ENCODE assay signal across 8 cellular contexts in the genomic region with DNA sequence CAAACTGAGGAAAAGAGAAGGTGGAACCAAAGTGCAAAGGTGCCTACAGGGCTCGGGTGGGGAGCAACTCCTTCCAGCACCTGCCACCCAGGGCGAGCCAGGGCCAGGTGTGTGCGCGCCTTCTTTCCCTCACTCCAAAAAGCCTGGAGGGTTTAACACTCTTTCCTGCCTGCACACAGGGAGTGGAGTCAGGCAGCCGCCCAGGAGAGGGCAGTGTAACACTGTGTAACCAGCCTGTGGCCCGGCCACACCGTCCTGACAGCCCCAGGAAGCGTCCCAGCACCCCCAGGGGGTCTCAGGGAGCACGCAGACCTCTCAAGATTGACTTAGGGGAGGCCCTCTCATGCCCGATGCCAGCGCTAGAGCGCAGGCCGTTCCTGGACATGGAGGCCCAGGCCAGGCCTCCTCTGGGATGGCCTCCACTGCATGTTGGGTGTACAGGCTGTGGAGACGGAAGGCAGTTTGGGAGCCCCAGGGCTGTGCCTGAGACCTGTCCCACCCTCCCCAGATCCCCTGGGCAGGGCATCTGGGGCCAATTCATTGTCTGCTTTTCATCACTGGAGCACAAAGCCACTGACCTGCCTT. TPM values are rescaled to one million over a fixed set of nuclear protein-coding genes. Genes with fewer than 3 reads are reported as not detected.
DNase-seq lines count a peak whose midpoint lies in the region; ATAC-seq and TF ChIP-seq lines count a peak whose summit lies in the region.

No MANE protein-coding gene starts in this region.

- H3K4me3 ChIP-seq in Karpas-422 (ENCODE audit: low read length), result no peak overlapping the region
- H3K4me3 ChIP-seq in naive thymus-derived CD4-positive, alpha-beta T cell (ENCODE audit: low read length), result no peak overlapping the region

- no peak overlapping the region for H3K4me3 Mint-ChIP-seq in endothelial cell (ENCODE audit: unreplicated experiment)
- H3K4me3 Mint-ChIP-seq in naive thymus-derived CD4-positive, alpha-beta T cell, result no peak overlapping the region
- no peak overlapping the region for H3K4me3 Mint-ChIP-seq in activated T-helper 2 cell treated with anti-CD3 and anti-CD28 coated beads, Interferon-gamma antibody, Interleukin-2, Interleukin-4, amounts not matched to agents 10 μg/mL and 5 μg/mL and 100 μg/mL, durations not matched to agents 14 hours and 24 hours and 36 hours (ENCODE audit: low read depth)

- TF ChIP-seq CTCF in endothelial cell (IDR thresholded peaks at IDR 0.05; ENCODE audit: unreplicated experiment), result peak; percentile 58

- H3K4me1 ChIP-seq in Karpas-422 (ENCODE audit: low read length), result no peaks in the 10 kb centered on the region; the same call in 1 of the 2 replicates
- H3K4me1 ChIP-seq in naive thymus-derived CD4-positive, alpha-beta T cell (ENCODE audit: control insufficient read depth in 2 of 2, insufficient read depth in 2 of 2, low read length in 2 of 2), result no peaks in the 10 kb centered on the region

- H3K4me2 ChIP-seq in Karpas-422 (ENCODE audit: low read depth, low read length, poor library complexity, severe bottlenecking), result no peak overlapping the region

- intact Hi-C loops in naive thymus-derived CD4-positive, alpha-beta T cell (cut with micrococcal nuclease), result no loop called here
- intact Hi-C loops in activated T-helper 2 cell treated with anti-CD3 and anti-CD28 coated beads, Interferon-gamma antibody, Interleukin-2, Interleukin-4, amounts not matched to agents 10 μg/mL and 5 μg/mL and 100 μg/mL, durations not matched to agents 14 hours and 24 hours and 36 hours (cut with micrococcal nuclease), result no loop called here

- no peaks in the 10 kb centered on the region; the same call in 1 of the 2 replicates for H4K20me1 ChIP-seq in Karpas-422 (ENCODE audit: insufficient read depth, low read depth, low read length)

- H2AFZ ChIP-seq in Karpas-422 (ENCODE audit: low read length), result no peak overlapping the region

- POLR2A ChIA-PET in naive thymus-derived CD4-positive, alpha-beta T cell (lab: Charles Lee), result interaction anchor here (0.6 kb wide), 1 partner anchor 15 kb away, joined by 3 read pairs; no protein-coding TSS in a partner anchor

- H3K27me3 ChIP-seq in Karpas-422 (ENCODE audit: low read length), result no peaks in the 10 kb centered on the region
- no peaks in the 10 kb centered on the region for H3K27me3 ChIP-seq in naive thymus-derived CD4-positive, alpha-beta T cell (ENCODE audit: control insufficient read depth in 2 of 2, insufficient read depth in 2 of 2, low read length in 2 of 2)

- H3K9me3 ChIP-seq in Karpas-422 (ENCODE audit: low read length), result no peaks in the 10 kb centered on the region
- H3K9me3 ChIP-seq in naive thymus-derived CD4-positive, alpha-beta T cell (ENCODE audit: control insufficient read depth in 2 of 3, low read length in 3 of 3), result no peaks in the 10 kb centered on the region

- no peaks in the 10 kb centered on the region for H3K36me3 ChIP-seq in Karpas-422 (ENCODE audit: insufficient read depth, low read length)
- peaks cover 0 to 28% (median 0%) of the 10 kb centered on the region in 3 experiments for H3K36me3 ChIP-seq in naive thymus-derived CD4-positive, alpha-beta T cell (ENCODE audit: control insufficient read depth in 2 of 3, insufficient read depth in 3 of 3, low read length in 3 of 3)

- peak; percentile 83 for ATAC-seq in GM19351 (IDR thresholded peaks at IDR 0.05; ENCODE audit: unreplicated experiment)
- peak; percentile 65 for ATAC-seq in naive thymus-derived CD4-positive, alpha-beta T cell
- ATAC-seq in HG02678 (IDR thresholded peaks at IDR 0.05; ENCODE audit: unreplicated experiment), result no peak

- no peak overlapping the region for H3K27ac ChIP-seq in Karpas-422 (ENCODE audit: low read length)
- no peak overlapping the region for H3K27ac ChIP-seq in naive thymus-derived CD4-positive, alpha-beta T cell (ENCODE audit: low read depth, low read length)

- DNase-seq in Caki2 (ENCODE audit: low read depth) (peak; percentile 61), Karpas-422 (peak; percentile 89), RPMI7951 (ENCODE audit: low read depth) (peak; percentile 42), endothelial cell (ENCODE audit: low spot score) (peak; percentile 83)
- peak in 1 of 9 donors; percentile 36 for DNase-seq in naive thymus-derived CD4-positive, alpha-beta T cell
- DNase-seq in activated T-helper 2 cell treated with anti-CD3 and anti-CD28 coated beads, Interferon-gamma antibody, Interleukin-2, Interleukin-4, amounts not matched to agents 10 μg/mL and 5 μg/mL and 100 μg/mL, durations not matched to agents 14 hours and 24 hours and 36 hours (ENCODE audit: low spot score), result no peak

- H3K27ac Mint-ChIP-seq in endothelial cell (ENCODE audit: unreplicated experiment), result peak overlapping the region; percentile 80
- H3K27ac Mint-ChIP-seq in naive thymus-derived CD4-positive, alpha-beta T cell, result peak overlapping the region in 1 of 9 donors; percentile 41
- no peak overlapping the region for H3K27ac Mint-ChIP-seq in activated T-helper 2 cell treated with anti-CD3 and anti-CD28 coated beads, Interferon-gamma antibody, Interleukin-2, Interleukin-4, amounts not matched to agents 10 μg/mL and 5 μg/mL and 100 μg/mL, durations not matched to agents 14 hours and 24 hours and 36 hours

- H3K4me1 Mint-ChIP-seq in endothelial cell (ENCODE audit: unreplicated experiment), result peaks cover 15% of the 10 kb centered on the region
- H3K4me1 Mint-ChIP-seq in naive thymus-derived CD4-positive, alpha-beta T cell, result peaks cover 0 to 2% (median 0%) of the 10 kb centered on the region in 7 donors
- H3K4me1 Mint-ChIP-seq in activated T-helper 2 cell treated with anti-CD3 and anti-CD28 coated beads, Interferon-gamma antibody, Interleukin-2, Interleukin-4, amounts not matched to agents 10 μg/mL and 5 μg/mL and 100 μg/mL, durations not matched to agents 14 hours and 24 hours and 36 hours (ENCODE audit: low read depth), result no peaks in the 10 kb centered on the region

- CTCF ChIA-PET in naive thymus-derived CD4-positive, alpha-beta T cell (lab: Charles Lee), result no interaction called here

- no peaks in the 10 kb centered on the region for H3K79me2 ChIP-seq in Karpas-422 (ENCODE audit: low read length)

- no peaks in the 10 kb centered on the region for H3K9me2 ChIP-seq in Karpas-422 (replicated peaks; ENCODE audit: insufficient read depth, low read length)

- H3K27me3 Mint-ChIP-seq in endothelial cell (ENCODE audit: unreplicated experiment), result peaks cover 2% of the 10 kb centered on the region
- H3K27me3 Mint-ChIP-seq in naive thymus-derived CD4-positive, alpha-beta T cell, result no peaks in the 10 kb centered on the region
- no peaks in the 10 kb centered on the region for H3K27me3 Mint-ChIP-seq in activated T-helper 2 cell treated with anti-CD3 and anti-CD28 coated beads, Interferon-gamma antibody, Interleukin-2, Interleukin-4, amounts not matched to agents 10 μg/mL and 5 μg/mL and 100 μg/mL, durations not matched to agents 14 hours and 24 hours and 36 hours (ENCODE audit: low read depth)

- H3K9me3 Mint-ChIP-seq in endothelial cell (ENCODE audit: unreplicated experiment), result no peaks in the 10 kb centered on the region
- H3K9me3 Mint-ChIP-seq in naive thymus-derived CD4-positive, alpha-beta T cell, result no peaks in the 10 kb centered on the region
- H3K9me3 Mint-ChIP-seq in activated T-helper 2 cell treated with anti-CD3 and anti-CD28 coated beads, Interferon-gamma antibody, Interleukin-2, Interleukin-4, amounts not matched to agents 10 μg/mL and 5 μg/mL and 100 μg/mL, durations not matched to agents 14 hours and 24 hours and 36 hours, result no peaks in the 10 kb centered on the region

- H3K36me3 Mint-ChIP-seq in endothelial cell (ENCODE audit: low read depth, unreplicated experiment), result peaks cover 5% of the 10 kb centered on the region
- H3K36me3 Mint-ChIP-seq in naive thymus-derived CD4-positive, alpha-beta T cell, result peaks cover 0 to 6% (median 0%) of the 10 kb centered on the region in 5 donors
- H3K36me3 Mint-ChIP-seq in activated T-helper 2 cell treated with anti-CD3 and anti-CD28 coated beads, Interferon-gamma antibody, Interleukin-2, Interleukin-4, amounts not matched to agents 10 μg/mL and 5 μg/mL and 100 μg/mL, durations not matched to agents 14 hours and 24 hours and 36 hours (ENCODE audit: low read depth), result no peaks in the 10 kb centered on the region

- no peak overlapping the region for H3K9ac ChIP-seq in Karpas-422 (ENCODE audit: low read length)

- in situ Hi-C loops in Caki2 (cut with HindIII; ENCODE audit: low pct_unique_long_range_greater_than_20kb, low sequenced_read_pairs), result no loop called here

RNA-seq across cellular contexts. Expression of a gene that starts 13.4 kb away (rescaled TPM):
- 84.4 and 112 TPM in 2 replicates for total RNA-seq in Caki2 (2014; rRNA removed; shearing (Covaris generic); ENCODE audit: low replicate concordance)
- 26.6 and 34.7 TPM in 2 replicates for total RNA-seq in Karpas-422 (2014; rRNA removed; shearing (Covaris generic); ENCODE audit: low replicate concordance)
- total RNA-seq in RPMI7951 (2014; rRNA removed; shearing (Covaris generic)), result 74.1 and 76.9 TPM in 2 replicates
- 300 TPM for total RNA-seq in endothelial cell (ENCODE audit: unreplicated experiment)
- 100 to 1,000 TPM in 1 of 5 experiments, 10 to 100 TPM in 4; 73.1 to 194 (median 86.5) TPM for total RNA-seq in naive thymus-derived CD4-positive, alpha-beta T cell
- polyA plus RNA-seq in naive thymus-derived CD4-positive, alpha-beta T cell, result 10 to 100 TPM; 17.8 to 20.3 TPM
- 63.6 and 67.6 TPM in 2 replicates for total RNA-seq in activated T-helper 2 cell treated with anti-CD3 and anti-CD28 coated beads, Interferon-gamma antibody, Interleukin-2, Interleukin-4, amounts not matched to agents 10 μg/mL and 5 μg/mL and 100 μg/mL, durations not matched to agents 14 hours and 24 hours and 36 hours

RNA-seq across cellular contexts. Expression of a gene that starts 42.9 kb away (rescaled TPM):
- 1.6 and 7.7 TPM in 2 replicates for total RNA-seq in Caki2 (2014; rRNA removed; shearing (Covaris generic); ENCODE audit: low replicate concordance)
- total RNA-seq in Karpas-422 (2014; rRNA removed; shearing (Covaris generic); ENCODE audit: low replicate concordance), result 28.4 and 30.7 TPM in 2 replicates
- total RNA-seq in RPMI7951 (2014; rRNA removed; shearing (Covaris generic)), result 7.1 and 7.4 TPM in 2 replicates
- 129 TPM for total RNA-seq in endothelial cell (ENCODE audit: unreplicated experiment)
- 100 to 1,000 TPM in 4 of 5 experiments, 10 to 100 TPM in 1; 82.4 to 203 (median 134) TPM for total RNA-seq in naive thymus-derived CD4-positive, alpha-beta T cell
- polyA plus RNA-seq in naive thymus-derived CD4-positive, alpha-beta T cell, result 10 to 100 TPM; 21.0 to 32.3 TPM
- total RNA-seq in activated T-helper 2 cell treated with anti-CD3 and anti-CD28 coated beads, Interferon-gamma antibody, Interleukin-2, Interleukin-4, amounts not matched to agents 10 μg/mL and 5 μg/mL and 100 μg/mL, durations not matched to agents 14 hours and 24 hours and 36 hours, result 45.4 and 45.8 TPM in 2 replicates
